ENCODE assay signal across 8 cellular contexts in genomic region chr6:117481278-117481925, GRCh38. TPM values are rescaled to one million over a fixed set of nuclear protein-coding genes. Genes with fewer than 3 reads are reported as not detected.
DNase-seq lines count a peak whose midpoint lies in the region; ATAC-seq and TF ChIP-seq lines count a peak whose summit lies in the region.

No MANE protein-coding gene starts in this region.

- H3K4me1 Mint-ChIP-seq in CD4-positive, alpha-beta T cell (ENCODE audit: low read depth) = peaks cover 19% of the 10 kb centered on the region

- H3K4me1 ChIP-seq in OCI-LY3 (ENCODE audit: low read length) (peaks cover 27% of the 10 kb centered on the region), duodenal mucosa (ENCODE audit: control insufficient read depth in 1 of 2, insufficient read depth in 2 of 2, low read length in 2 of 2) (peaks cover 33 to 36% of the 10 kb centered on the region in 2 donors), parathyroid adenoma (peaks cover 3% of the 10 kb centered on the region)

- H3K9me3 ChIP-seq in CD4-positive, alpha-beta T cell (ENCODE audit: control insufficient read depth, low read length) = no peaks in the 10 kb centered on the region
- no peaks in the 10 kb centered on the region for H3K9me3 ChIP-seq in OCI-LY3 (ENCODE audit: insufficient read depth, low read length)
- no peaks in the 10 kb centered on the region for H3K9me3 ChIP-seq in duodenal mucosa (ENCODE audit: control insufficient read depth in 1 of 2, low read length in 2 of 2)
- no peaks in the 10 kb centered on the region for H3K9me3 ChIP-seq in parathyroid adenoma (ENCODE audit: control insufficient read depth, low read length)

- DNase-seq in CD4-positive, alpha-beta T cell = peak in 2 of 10 experiments; percentile 12 to 36
- no peak for DNase-seq in NCI-H345 treated with DMSO at 0.1 percent for 48 hours (lab: John Stamatoyannopoulos, UW; ENCODE audit: unreplicated experiment)
- DNase-seq in activated CD4-positive, CD25-positive, alpha-beta regulatory T cell (lab: John Stamatoyannopoulos, UW) = no peak
- no peak for DNase-seq in HEK293T (ENCODE audit: extremely low spot score)

- no peak for ATAC-seq in CD4-positive, alpha-beta T cell (ENCODE audit: poor library complexity)
- ATAC-seq in esophagus mucosa = no peak

- TF ChIP-seq CTCF in CD4-positive, alpha-beta T cell (IDR thresholded peaks at IDR 0.05) = no peak
- TF ChIP-seq CTCF in OCI-LY3 (IDR thresholded peaks at IDR 0.05; ENCODE audit: low read depth, low read length) (no peak), parathyroid adenoma (IDR thresholded peaks at IDR 0.05) (no peak)

- H3K79me2 ChIP-seq in OCI-LY3 (ENCODE audit: low read length) = no peaks in the 10 kb centered on the region
- peaks cover 8% of the 10 kb centered on the region for H3K79me2 ChIP-seq in parathyroid adenoma

- intact Hi-C loops in CD4-positive, alpha-beta T cell (cut with DNase I, micrococcal nuclease) = loop anchor here in 1 of 2 experiments (5.0 kb wide), 1 partner anchor 66 kb away; no protein-coding TSS in a partner anchor

- peak overlapping the region; percentile 98 for H3K4me3 ChIP-seq in OCI-LY3 (ENCODE audit: low read length)
- H3K4me3 ChIP-seq in duodenal mucosa (ENCODE audit: low read depth in 1 of 2, low read length in 2 of 2) = peak overlapping the region; percentile 89 to 94
- no peak overlapping the region for H3K4me3 ChIP-seq in parathyroid adenoma (ENCODE audit: low read depth, low read length)

- H4K20me1 ChIP-seq in OCI-LY3 (ENCODE audit: insufficient read depth, low read length) = no peaks in the 10 kb centered on the region

- H3K36me3 Mint-ChIP-seq in CD4-positive, alpha-beta T cell (ENCODE audit: low read depth) = no peaks in the 10 kb centered on the region

- H3K9me3 Mint-ChIP-seq in CD4-positive, alpha-beta T cell = no peaks in the 10 kb centered on the region

- peak overlapping the region; percentile 53 for H3K4me3 Mint-ChIP-seq in CD4-positive, alpha-beta T cell

- no peak overlapping the region for H3K9ac ChIP-seq in OCI-LY3 (ENCODE audit: low read length)
- no peak overlapping the region for H3K9ac ChIP-seq in duodenal mucosa (ENCODE audit: low read depth in 1 of 2, low read length in 2 of 2)
- H3K9ac ChIP-seq in parathyroid adenoma = no peak overlapping the region

- H3K4me2 ChIP-seq in OCI-LY3 (ENCODE audit: low read length) (peak overlapping the region; percentile 84), parathyroid adenoma (ENCODE audit: low read length) (peak overlapping the region; percentile 70)

- H3K36me3 ChIP-seq in OCI-LY3 (replicated peaks; ENCODE audit: low read depth, low read length) = no peaks in the 10 kb centered on the region
- no peaks in the 10 kb centered on the region for H3K36me3 ChIP-seq in duodenal mucosa (ENCODE audit: control insufficient read depth in 1 of 2, insufficient read depth in 2 of 2, low read length in 2 of 2)
- no peaks in the 10 kb centered on the region for H3K36me3 ChIP-seq in parathyroid adenoma (ENCODE audit: control insufficient read depth, insufficient read depth, low read length)

- CTCF ChIA-PET in CD4-positive, alpha-beta T cell (lab: Charles Lee) = interaction anchor here (1.1 to 1.9 kb wide), 2 partner anchors 31 to 75 kb away, joined by 4 to 5 read pairs; no protein-coding TSS in a partner anchor
- CTCF ChIA-PET in HEK293T (lab: Yijun Ruan, JAX) = interaction anchor here (0.7 kb wide), 1 partner anchor 14 kb away, joined by 7 read pairs; no protein-coding TSS in a partner anchor

- H3K27ac ChIP-seq in CD4-positive, alpha-beta T cell (ENCODE audit: low read depth, low read length) = no peak overlapping the region
- no peak overlapping the region for H3K27ac ChIP-seq in OCI-LY3 (ENCODE audit: low read length)
- H3K27ac ChIP-seq in duodenal mucosa (ENCODE audit: low read depth, low read length) = no peak overlapping the region
- H3K27ac ChIP-seq in parathyroid adenoma = no peak overlapping the region

- peak overlapping the region; percentile 81; the same call in 1 of the 2 replicates for H2AFZ ChIP-seq in OCI-LY3 (ENCODE audit: low read depth, low read length)
- no peak overlapping the region for H2AFZ ChIP-seq in parathyroid adenoma

- no peak overlapping the region for H3K27ac Mint-ChIP-seq in CD4-positive, alpha-beta T cell

- POLR2A ChIA-PET in CD4-positive, alpha-beta T cell (lab: Charles Lee) = interaction anchor here (0.6 to 2.8 kb wide), 3 partner anchors 43 to 70 kb away, joined by 3 to 15 read pairs (median 3); no protein-coding TSS in a partner anchor
- POLR2A ChIA-PET in HEK293T (lab: Yijun Ruan, JAX) = interaction anchor here (1.1 kb wide), 1 partner anchor 121 kb away, joined by 6 read pairs; the partner anchor contains the start of gene GOPC

- peaks cover 27% of the 10 kb centered on the region for H3K27me3 ChIP-seq in CD4-positive, alpha-beta T cell (ENCODE audit: control insufficient read depth, insufficient read depth, low read length)
- H3K27me3 ChIP-seq in OCI-LY3 (ENCODE audit: low read depth, low read length) (no peaks in the 10 kb centered on the region), duodenal mucosa (ENCODE audit: control insufficient read depth in 1 of 2, insufficient read depth in 2 of 2, low read length in 2 of 2) (no peaks in the 10 kb centered on the region), parathyroid adenoma (ENCODE audit: control insufficient read depth, insufficient read depth, low read length) (no peaks in the 10 kb centered on the region)

- H3K27me3 Mint-ChIP-seq in CD4-positive, alpha-beta T cell = peaks cover 76% of the 10 kb centered on the region

TF ChIP-seq in HEK293T, 16 proteins besides CTCF, POLR2A, EP300 and RAD21:
- TF ChIP-seq LEF1 (IDR thresholded peaks at IDR 0.05; ENCODE audit: borderline replicate concordance) (no peak), SUZ12 (IDR thresholded peaks at IDR 0.05) (no peak), HDGF (IDR thresholded peaks at IDR 0.05; ENCODE audit: borderline replicate concordance) (no peak), L3MBTL2 (conservative IDR thresholded peaks at IDR 0.05) (no peak), ARNT (IDR thresholded peaks at IDR 0.05) (no peak), TARDBP (IDR thresholded peaks at IDR 0.05) (no peak), BHLHE40 (IDR thresholded peaks at IDR 0.05; ENCODE audit: borderline replicate concordance) (no peak), SP1 (IDR thresholded peaks at IDR 0.05) (no peak), ZNF384 (IDR thresholded peaks at IDR 0.05) (no peak), NFRKB (IDR thresholded peaks at IDR 0.05) (no peak), FOXM1 (IDR thresholded peaks at IDR 0.05; ENCODE audit: borderline replicate concordance) (no peak), CTBP1 (IDR thresholded peaks at IDR 0.05; ENCODE audit: borderline replicate concordance) (no peak), ELF4 (IDR thresholded peaks at IDR 0.05) (no peak), FOXK2 (IDR thresholded peaks at IDR 0.05) (no peak), FOXA1 (IDR thresholded peaks at IDR 0.05) (no peak)
- TF ChIP-seq, protein P1, sequence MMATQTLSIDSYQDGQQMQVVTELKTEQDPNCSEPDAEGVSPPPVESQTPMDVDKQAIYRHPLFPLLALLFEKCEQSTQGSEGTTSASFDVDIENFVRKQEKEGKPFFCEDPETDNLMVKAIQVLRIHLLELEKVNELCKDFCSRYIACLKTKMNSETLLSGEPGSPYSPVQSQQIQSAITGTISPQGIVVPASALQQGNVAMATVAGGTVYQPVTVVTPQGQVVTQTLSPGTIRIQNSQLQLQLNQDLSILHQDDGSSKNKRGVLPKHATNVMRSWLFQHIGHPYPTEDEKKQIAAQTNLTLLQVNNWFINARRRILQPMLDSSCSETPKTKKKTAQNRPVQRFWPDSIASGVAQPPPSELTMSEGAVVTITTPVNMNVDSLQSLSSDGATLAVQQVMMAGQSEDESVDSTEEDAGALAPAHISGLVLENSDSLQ (IDR thresholded peaks at IDR 0.05) = no peak

RNA-seq across cellular contexts. Expression of gene DCBLD1, which starts 1.1 kb away (rescaled TPM):
- total RNA-seq in CD4-positive, alpha-beta T cell = 1 to 10 TPM; 1.3 to 1.4 TPM
- 9.5 TPM for total RNA-seq in esophagus mucosa

RNA-seq across cellular contexts. Expression of gene ROS1, which starts 55.7 kb away (rescaled TPM):
- not detected for total RNA-seq in CD4-positive, alpha-beta T cell
- 0.04 TPM for total RNA-seq in esophagus mucosa
